Comparison of ENCODE assay signal across 8 cellular contexts in genomic region chr6:24774696-24775519, GRCh38. TPM values are rescaled to one million over a fixed set of nuclear protein-coding genes. Genes with fewer than 3 reads are reported as not detected.
DNase-seq lines count a peak whose midpoint lies in the region; ATAC-seq and TF ChIP-seq lines count a peak whose summit lies in the region.

Gene GMNN (plus strand): TSS chr6:24774937. CDS start chr6:24777247, 2,310 bp downstream.

- H3K4me3 ChIP-seq in WERI-Rb-1 (ENCODE audit: low read depth, low read length), result peak within 1 kb of the TSS; percentile 100
- H3K4me3 ChIP-seq in breast epithelium, result peak within 1 kb of the TSS; percentile 97 to 99 (median 99)
- peak within 1 kb of the TSS; percentile 100 for H3K4me3 ChIP-seq in iPS-18c (ENCODE audit: insufficient read depth, low read depth, low read length)
- peak within 1 kb of the TSS; percentile 96 to 100 (median 100) for H3K4me3 ChIP-seq in skeletal muscle tissue (ENCODE audit: low read length in 3 of 3)

- ATAC-seq in GM18909 (IDR thresholded peaks at IDR 0.05; ENCODE audit: poor library complexity, unreplicated experiment) (peak; percentile 94), HG03159 (IDR thresholded peaks at IDR 0.05; ENCODE audit: unreplicated experiment) (peak; percentile 89)

- no peak for TF ChIP-seq CTCF in WERI-Rb-1 (IDR thresholded peaks at IDR 0.05; ENCODE audit: low read depth, low read length)
- no peak for TF ChIP-seq CTCF in breast epithelium (IDR thresholded peaks at IDR 0.05)

- peaks cover 40% of the 10 kb centered on the region for H3K36me3 ChIP-seq in WERI-Rb-1
- H3K36me3 ChIP-seq in breast epithelium, result no peaks in the 10 kb centered on the region
- H3K36me3 ChIP-seq in skeletal muscle tissue (ENCODE audit: control insufficient read depth in 3 of 3, insufficient read depth in 3 of 3, low read length in 3 of 3), result peaks cover 0 to 2% (median 0%) of the 10 kb centered on the region in 3 donors

- H3K9ac ChIP-seq in skeletal muscle tissue (ENCODE audit: low read depth in 1 of 3, low read length in 3 of 3), result peak within 1 kb of the TSS; percentile 78 to 99 (median 97)

- DNase-seq in AG08395 (ENCODE audit: low spot score) (peak; percentile 96), NCI-H2227 (lab: John Stamatoyannopoulos, UW; ENCODE audit: unreplicated experiment) (peak; percentile 99), WERI-Rb-1 (peak; percentile 100), breast epithelium (ENCODE audit: low spot score in 2 of 2) (peak; percentile 94 to 97)

- H3K27ac ChIP-seq in WERI-Rb-1, result peak within 1 kb of the TSS; percentile 100
- H3K27ac ChIP-seq in breast epithelium, result peak within 1 kb of the TSS; percentile 92 to 97
- H3K27ac ChIP-seq in skeletal muscle tissue (ENCODE audit: low read depth, low read length), result peak within 1 kb of the TSS; percentile 82

- H3K9me3 ChIP-seq in WERI-Rb-1 (ENCODE audit: severe bottlenecking), result no peaks in the 10 kb centered on the region
- H3K9me3 ChIP-seq in breast epithelium, result no peaks in the 10 kb centered on the region
- no peaks in the 10 kb centered on the region for H3K9me3 ChIP-seq in iPS-18c (ENCODE audit: control insufficient read depth, insufficient read depth, low read length)
- H3K9me3 ChIP-seq in skeletal muscle tissue (ENCODE audit: control insufficient read depth in 3 of 3, low read length in 3 of 3), result no peaks in the 10 kb centered on the region

- peak; percentile 44 for TF ChIP-seq POLR2A in breast epithelium (IDR thresholded peaks at IDR 0.05)

- H3K4me1 ChIP-seq in breast epithelium (no peaks in the 10 kb centered on the region), skeletal muscle tissue (ENCODE audit: control insufficient read depth in 3 of 3, insufficient read depth in 3 of 3, low read length in 3 of 3) (peaks cover 2 to 14% (median 9%) of the 10 kb centered on the region in 3 donors)

- intact Hi-C loops in breast epithelium (cut with DNase I; ENCODE audit: low total_unique reads), result no loop called here

- H3K27me3 ChIP-seq in WERI-Rb-1 (ENCODE audit: insufficient read depth, low read depth, severe bottlenecking), result no peaks in the 10 kb centered on the region
- no peaks in the 10 kb centered on the region for H3K27me3 ChIP-seq in breast epithelium
- no peaks in the 10 kb centered on the region for H3K27me3 ChIP-seq in skeletal muscle tissue (ENCODE audit: control insufficient read depth in 3 of 3, insufficient read depth in 3 of 3, low read length in 3 of 3)

RNA-seq across cellular contexts. Expression of gene GMNN, which starts in this region (rescaled TPM):
- total RNA-seq in breast epithelium, result 10 to 100 TPM in 2 of 3 donors, 1 to 10 TPM in 1; 8.5 to 42.1 (median 27.2) TPM
- total RNA-seq in skeletal muscle tissue, result 5.2 TPM

Comparison
In these comparisons a context has a peak if more than half of its experiments do, and no peak if none do; other contexts are left out.
1. Peak in every context shown above with its lines: DNase-seq, ATAC-seq, H3K4me3 ChIP-seq and H3K27ac ChIP-seq.